8 cellular contexts compared by ENCODE assay signal in the genomic region with DNA sequence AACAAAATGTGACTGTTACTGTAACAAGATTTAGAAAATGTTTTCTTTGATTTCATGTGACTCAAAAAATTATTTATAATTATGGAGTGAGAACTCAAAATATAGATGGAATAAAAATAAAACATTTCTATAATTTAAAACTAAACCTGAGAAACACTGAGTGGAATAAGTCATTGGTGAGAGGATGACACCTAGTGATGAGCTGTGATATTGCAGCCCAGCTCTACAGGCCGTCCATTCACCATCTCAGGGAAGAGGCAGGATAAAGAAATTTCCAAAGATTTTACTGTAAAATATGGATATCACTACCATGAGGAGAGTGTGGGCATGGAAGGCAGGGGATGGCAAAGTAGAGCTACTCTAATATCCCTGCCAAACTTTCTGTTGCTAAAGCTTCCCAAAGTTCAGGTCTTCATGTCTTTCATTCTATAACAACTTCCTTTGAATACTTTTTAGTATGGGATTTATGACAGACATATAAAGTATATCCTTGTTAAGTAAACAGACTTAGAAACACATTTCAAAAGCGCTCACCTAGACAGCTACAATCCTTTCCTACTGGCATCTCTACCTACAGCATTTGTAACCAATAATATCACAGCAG.
DNase-seq lines count a peak whose midpoint lies in the region; ATAC-seq and TF ChIP-seq lines count a peak whose summit lies in the region.

No MANE protein-coding gene starts in this region.

- TF ChIP-seq EP300 in transverse colon (IDR thresholded peaks at IDR 0.05; ENCODE audit: low read depth), result no peak

- no peak overlapping the region for H3K4me3 Mint-ChIP-seq in T-helper 17 cell

- H3K9me3 ChIP-seq in left ventricle myocardium inferior (replicated peaks) (peaks cover 28% of the 10 kb centered on the region), RWPE2 (ENCODE audit: severe bottlenecking) (no peaks in the 10 kb centered on the region), transverse colon (peaks cover 4 to 12% of the 10 kb centered on the region in 2 donors), T-helper 17 cell (ENCODE audit: control insufficient read depth, low read length, poor library complexity, severe bottlenecking) (no peaks in the 10 kb centered on the region)

- WGBS in transverse colon (ENCODE audit: low coverage in 1 of 2), 2 donors, result 90 to 94% methylated on average over 2 of the region's 2 CpGs

- H3K27me3 ChIP-seq in left ventricle myocardium inferior (ENCODE audit: low read depth) (no peaks in the 10 kb centered on the region), RWPE2 (ENCODE audit: insufficient read depth, poor library complexity, severe bottlenecking) (no peaks in the 10 kb centered on the region), transverse colon (no peaks in the 10 kb centered on the region)

- intact Hi-C loops in left ventricle myocardium inferior (cut with micrococcal nuclease) (no loop called here), cardiac septum (cut with DNase I) (loop anchor here (10.0 kb wide), 1 partner anchor 410 kb away; no protein-coding TSS in a partner anchor), transverse colon (cut with DNase I; ENCODE audit: low total_unique reads) (loop anchor here (10.0 kb wide), 1 partner anchor 1090 kb away; no protein-coding TSS in a partner anchor)

- in situ Hi-C loops in transverse colon (cut with MboI; ENCODE audit: low pct_ligation_motif_present in 1 of 4, low pct_unique_long_range_greater_than_20kb in 1 of 4, low sequenced_read_pairs in 3 of 4), result no loop called here

- H3K36me3 ChIP-seq in left ventricle myocardium inferior (peaks cover 11% of the 10 kb centered on the region), RWPE2 (ENCODE audit: low read depth) (no peaks in the 10 kb centered on the region), transverse colon (no peaks in the 10 kb centered on the region)

- H3K4me1 ChIP-seq in left ventricle myocardium inferior, result peaks cover 18% of the 10 kb centered on the region
- no peaks in the 10 kb centered on the region for H3K4me1 ChIP-seq in RWPE2 (ENCODE audit: insufficient read depth, poor library complexity, severe bottlenecking)
- peaks cover 0 to 12% (median 5%) of the 10 kb centered on the region in 4 donors for H3K4me1 ChIP-seq in transverse colon

- TF ChIP-seq CTCF in left ventricle myocardium inferior (IDR thresholded peaks at IDR 0.05; ENCODE audit: borderline replicate concordance), result peak; percentile 58
- TF ChIP-seq CTCF in RWPE2 (IDR thresholded peaks at IDR 0.05; ENCODE audit: poor library complexity, severe bottlenecking), result peak; percentile 29
- TF ChIP-seq CTCF in transverse colon (IDR thresholded peaks at IDR 0.05), result peak; percentile 32 to 56 (median 46)

- DNase-seq in left ventricle myocardium inferior (no peak), cardiac septum (ENCODE audit: low spot score) (no peak), RWPE2 (ENCODE audit: low spot score) (no peak), foreskin melanocyte (peak; percentile 43), transverse colon (peak; percentile 10), T-helper 17 cell (no peak), C1 segment of cervical spinal cord (lab: John Stamatoyannopoulos, UW) (no peak)

- peaks cover 3% of the 10 kb centered on the region for H3K4me1 Mint-ChIP-seq in T-helper 17 cell

- no peak for TF ChIP-seq POLR2A in transverse colon (IDR thresholded peaks at IDR 0.05)

- ATAC-seq in RWPE2 (ENCODE audit: low read depth) (no peak), HG02623 (IDR thresholded peaks at IDR 0.05; ENCODE audit: unreplicated experiment) (no peak), T-helper 17 cell (no peak)

- no peak overlapping the region for H3K27ac Mint-ChIP-seq in T-helper 17 cell

- H3K27ac ChIP-seq in left ventricle myocardium inferior (replicated peaks) (no peak overlapping the region), RWPE2 (ENCODE audit: poor library complexity, severe bottlenecking) (no peak overlapping the region), transverse colon (no peak overlapping the region)

- peaks cover 3% of the 10 kb centered on the region for H3K36me3 Mint-ChIP-seq in T-helper 17 cell (ENCODE audit: low read depth)

- no peaks in the 10 kb centered on the region for H3K27me3 Mint-ChIP-seq in T-helper 17 cell

- H3K4me3 ChIP-seq in left ventricle myocardium inferior, result no peak overlapping the region
- no peak overlapping the region for H3K4me3 ChIP-seq in RWPE2 (ENCODE audit: severe bottlenecking)
- no peak overlapping the region for H3K4me3 ChIP-seq in transverse colon

Comparison
In these comparisons a context has a peak if more than half of its experiments do, and no peak if none do; other contexts are left out.
1. DNase-seq: peak in foreskin melanocyte (single experiment) and transverse colon (single experiment); none in left ventricle myocardium inferior (single experiment), cardiac septum (single experiment), RWPE2 (single experiment), T-helper 17 cell (0 of 3) and C1 segment of cervical spinal cord (0 of 14).
2. Peak in every context shown above with its lines, with median percentiles within 50 percentile points of each other: CTCF ChIP-seq.